ENCODE assay signal across 8 cellular contexts in genomic region chr11:46593550-46594382, GRCh38.
DNase-seq lines count a peak whose midpoint lies in the region; ATAC-seq and TF ChIP-seq lines count a peak whose summit lies in the region.

Gene AMBRA1 (minus strand): TSS chr11:46594023. CDS start chr11:46548380, 45,643 bp downstream.

- H3K27me3 ChIP-seq in brain microvascular endothelial cell (replicated peaks), result no peaks in the 10 kb centered on the region

- in situ Hi-C loops in brain microvascular endothelial cell (cut with HindIII; ENCODE audit: low pct_ligation_motif_present, low sequenced_read_pairs), result no loop called here

- TF ChIP-seq CTCF in brain microvascular endothelial cell (IDR thresholded peaks at IDR 0.05; ENCODE audit: low read depth, low read length, missing control alignments), result no peak

- H3K36me3 ChIP-seq in brain microvascular endothelial cell (replicated peaks), result no peaks in the 10 kb centered on the region

- peak; percentile 42 for DNase-seq in 8988T
- DNase-seq in NCI-H2107 treated with DMSO at 0.1 percent for 48 hours (lab: John Stamatoyannopoulos, UW; ENCODE audit: unreplicated experiment), result peak; percentile 79
- peak; percentile 85 for DNase-seq in UCSD-AML1 (lab: John Stamatoyannopoulos, UW; ENCODE audit: unreplicated experiment)
- DNase-seq in brain microvascular endothelial cell, result peak; percentile 97
- peak; percentile 67 for DNase-seq in skeletal muscle cell (ENCODE audit: low read depth)

- peak within 1 kb of the TSS; percentile 59 for H3K27ac ChIP-seq in brain microvascular endothelial cell

- peak within 1 kb of the TSS; percentile 90 for H3K4me3 ChIP-seq in brain microvascular endothelial cell (ENCODE audit: low read depth, low read length)
- peak within 1 kb of the TSS; percentile 93 for H3K4me3 ChIP-seq in iPS-11a (ENCODE audit: low read depth, low read length)
- peak within 1 kb of the TSS; percentile 92 for H3K4me3 ChIP-seq in skeletal muscle cell (ENCODE audit: low read depth, low read length)

- ATAC-seq in GM18520 (IDR thresholded peaks at IDR 0.05; ENCODE audit: unreplicated experiment) (peak; percentile 82), HG03060 (IDR thresholded peaks at IDR 0.05; ENCODE audit: low read depth, unreplicated experiment) (peak; percentile 50)

Comparison
In these comparisons a context has a peak if more than half of its experiments do, and no peak if none do; other contexts are left out.
1. Peak in every context shown above with its lines: DNase-seq, ATAC-seq, H3K4me3 ChIP-seq and H3K27ac ChIP-seq.
2. DNase-seq: peak in every context shown above with its lines; median percentile 97 in brain microvascular endothelial cell; 85 in UCSD-AML1; 79 in NCI-H2107 treated with DMSO at 0.1 percent for 48 hours; 67 in skeletal muscle cell; 42 in 8988T.